ENCODE assay signal across 11 cellular contexts in the genomic region with DNA sequence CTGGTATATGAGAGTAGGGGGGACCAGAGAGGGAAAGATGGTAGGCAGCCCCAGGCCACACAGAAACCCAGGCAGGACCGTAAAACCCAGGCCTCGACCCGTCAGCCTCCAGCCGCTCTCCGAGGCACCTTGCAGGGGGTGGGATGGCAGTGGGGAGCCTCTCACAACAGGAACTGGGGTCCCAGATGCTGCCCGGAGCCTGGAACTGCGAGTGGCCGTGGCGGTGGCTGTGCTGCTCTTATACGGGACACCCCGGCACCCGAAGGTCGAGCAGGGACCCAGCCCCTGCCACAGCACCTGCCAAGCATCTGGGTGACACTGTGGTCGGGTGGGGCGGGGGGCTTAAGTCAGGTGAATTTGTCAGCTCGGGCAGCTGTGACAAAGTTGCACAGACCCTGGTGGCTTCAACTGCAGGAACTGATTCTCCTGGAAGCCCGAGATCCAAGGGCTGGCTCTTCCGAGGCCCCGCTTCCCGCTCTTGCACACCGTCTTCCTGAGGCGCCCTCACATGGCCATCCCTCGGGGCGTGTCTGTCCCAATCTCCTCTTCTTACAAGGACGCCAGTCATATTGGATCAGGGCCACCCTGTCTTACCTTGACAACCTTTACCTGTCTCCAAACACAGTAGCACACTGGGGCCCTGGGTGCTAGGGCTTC. TPM values are rescaled to one million over a fixed set of nuclear protein-coding genes. Genes with fewer than 3 reads are reported as not detected.
DNase-seq lines count a peak whose midpoint lies in the region; ATAC-seq, FAIRE-seq and TF ChIP-seq lines count a peak whose summit lies in the region.
"Had no signal": no experiment of that assay in that cellular context is flagged by ENCODE, and none has a peak within 500 bp of the region (broad histone marks: within the 10 kb centered on the region; RNA-seq: fewer than 3 reads in every experiment).

No MANE protein-coding gene starts in this region.

- H3K4me2 ChIP-seq in mesenchymal stem cell (ENCODE audit: low read length, poor library complexity, severe bottlenecking), result no peak overlapping the region

- peaks cover 4 to 55% (median 22%) of the 10 kb centered on the region in 12 donors for H3K4me1 ChIP-seq in heart left ventricle
- H3K4me1 ChIP-seq in mesenchymal stem cell (ENCODE audit: control insufficient read depth, insufficient read depth, low read depth, low read length), result peaks cover 69% of the 10 kb centered on the region
- H3K4me1 ChIP-seq in upper lobe of right lung, result peaks cover 32% of the 10 kb centered on the region

- peak overlapping the region; percentile 100 for H4K91ac ChIP-seq in mesenchymal stem cell (ENCODE audit: low read length)

- FAIRE-seq in bronchial epithelial cell (lab: Jason Lieb, UNC) (no peak), HTR-8/SVneo (lab: Jason Lieb, UNC) (no peak)

- peak overlapping the region; percentile 87 to 100 for H2BK12ac ChIP-seq in mesenchymal stem cell (ENCODE audit: low read length in 2 of 2)

- H2BK5ac ChIP-seq in mesenchymal stem cell (ENCODE audit: low read depth, low read length, poor library complexity, severe bottlenecking), result no peak overlapping the region

- peak overlapping the region; percentile 99 for H2BK15ac ChIP-seq in mesenchymal stem cell (ENCODE audit: low read depth, poor library complexity, severe bottlenecking)

- H3K27ac ChIP-seq in heart left ventricle (peak overlapping the region; percentile 40 to 90 (median 76)), mesenchymal stem cell (ENCODE audit: low read length, poor library complexity, severe bottlenecking) (no peak overlapping the region), upper lobe of right lung (peak overlapping the region; percentile 42)
- H3K27ac ChIP-seq: SK-N-MC had no signal

- no peaks in the 10 kb centered on the region for H3K27me3 ChIP-seq in heart left ventricle
- peaks cover 2% of the 10 kb centered on the region for H3K27me3 ChIP-seq in bronchial epithelial cell (ENCODE audit: control insufficient read depth, insufficient read depth, low read length)
- peaks cover 0 to 9% of the 10 kb centered on the region in 2 experiments for H3K27me3 ChIP-seq in mesenchymal stem cell (ENCODE audit: control insufficient read depth in 1 of 2, insufficient read depth in 1 of 2, low read length in 2 of 2)
- no peaks in the 10 kb centered on the region for H3K27me3 ChIP-seq in upper lobe of right lung

- H3K36me3 ChIP-seq in heart left ventricle, result no peaks in the 10 kb centered on the region
- H3K36me3 ChIP-seq in bronchial epithelial cell (ENCODE audit: control insufficient read depth, insufficient read depth, low read length), result no peaks in the 10 kb centered on the region
- H3K36me3 ChIP-seq in mesenchymal stem cell (ENCODE audit: control insufficient read depth in 1 of 2, insufficient read depth in 2 of 2, low read depth in 1 of 2, low read length in 2 of 2), result no peaks in the 10 kb centered on the region
- H3K36me3 ChIP-seq in upper lobe of right lung, result no peaks in the 10 kb centered on the region

- DNase-seq in heart left ventricle (no peak), left cardiac atrium (no peak), bronchial epithelial cell (ENCODE audit: low read depth) (peak; percentile 28), mesenchymal stem cell (no peak), upper lobe of right lung (peak; percentile 68), AG08396 (ENCODE audit: low spot score) (no peak), HTR-8/SVneo (ENCODE audit: insufficient read length, low spot score) (no peak), NOMO-1 treated with dmso at 0.1 percent for 144 hours (lab: John Stamatoyannopoulos, UW; ENCODE audit: unreplicated experiment) (no peak)
- DNase-seq: activated effector memory CD4-positive, alpha-beta T cell treated with Interleukin-2 at 50 U/mL for 16 hours had no signal

- TF ChIP-seq POLR2A in heart left ventricle (IDR thresholded peaks at IDR 0.05), result no peak

- peak overlapping the region; percentile 99 to 100 for H3K18ac ChIP-seq in mesenchymal stem cell (ENCODE audit: low read depth in 1 of 2, low read length in 2 of 2)

- H3K9ac ChIP-seq in mesenchymal stem cell (ENCODE audit: low read length), result no peak overlapping the region

- peak overlapping the region; percentile 100 for H2BK120ac ChIP-seq in mesenchymal stem cell (ENCODE audit: low read depth, low read length)

- no peaks in the 10 kb centered on the region for H3K79me1 ChIP-seq in mesenchymal stem cell (replicated peaks; ENCODE audit: low read length, poor library complexity, severe bottlenecking)

- peak in 2 of 4 donors; percentile 13 to 52 for ATAC-seq in heart left ventricle
- no peak for ATAC-seq in left cardiac atrium
- no peak for ATAC-seq in upper lobe of right lung

- TF ChIP-seq CTCF in heart left ventricle (IDR thresholded peaks at IDR 0.05) (peak in 5 of 12 donors; percentile 24 to 43 (median 37)), bronchial epithelial cell (IDR thresholded peaks at IDR 0.05; ENCODE audit: insufficient read depth, low read length, severe bottlenecking) (peak; percentile 35), upper lobe of right lung (IDR thresholded peaks at IDR 0.05) (no peak)

- H4K8ac ChIP-seq in mesenchymal stem cell (ENCODE audit: low read length), result peak overlapping the region; percentile 99

- H3K4me3 ChIP-seq in heart left ventricle (peak overlapping the region in 1 of 12 donors; percentile 23), bronchial epithelial cell (ENCODE audit: low read depth, low read length) (no peak overlapping the region), mesenchymal stem cell (ENCODE audit: insufficient read depth in 1 of 2, low read depth in 1 of 2, low read length in 2 of 2) (no peak overlapping the region), upper lobe of right lung (no peak overlapping the region)
- H3K4me3 ChIP-seq: SK-N-MC had no signal

- H2AK5ac ChIP-seq in mesenchymal stem cell (ENCODE audit: low read length, severe bottlenecking), result peak overlapping the region; percentile 57

- WGBS in heart left ventricle, 4 donors, result 69 to 83% (median 75%) methylated on average over 18 to 25 of the region's 25 CpGs
- 76% methylated on average over 25 of the region's 25 CpGs for WGBS in mesenchymal stem cell

- no peaks in the 10 kb centered on the region for H3K9me3 ChIP-seq in heart left ventricle
- no peaks in the 10 kb centered on the region for H3K9me3 ChIP-seq in mesenchymal stem cell (ENCODE audit: control insufficient read depth, low read length)
- H3K9me3 ChIP-seq in upper lobe of right lung, result no peaks in the 10 kb centered on the region

- H2AFZ ChIP-seq in mesenchymal stem cell (ENCODE audit: low read depth, low read length), result no peak overlapping the region

- intact Hi-C loops in heart left ventricle (cut with DNase I), result no loop called here
- intact Hi-C loops in left cardiac atrium (cut with DNase I), result loop anchor here in 1 of 2 donors (10.0 kb wide), 1 partner anchor 70 kb away; the partner anchor contains the start of gene NOTCH1
- intact Hi-C loops in upper lobe of right lung (cut with DNase I), result no loop called here

- H3K14ac ChIP-seq in mesenchymal stem cell (ENCODE audit: low read length in 2 of 2), result peak overlapping the region; percentile 63 to 89

- peak overlapping the region; percentile 99 for H3K4ac ChIP-seq in mesenchymal stem cell (ENCODE audit: low read depth in 1 of 2, low read length in 2 of 2)

- peak overlapping the region; percentile 14 to 74 for H3K23ac ChIP-seq in mesenchymal stem cell (ENCODE audit: low read length in 2 of 2)

RNA-seq across cellular contexts. Expression of gene EGFL7, which starts 47.6 kb away (rescaled TPM):
- total RNA-seq in heart left ventricle (100 to 1,000 TPM in 2 of 9 donors, 10 to 100 TPM in 7; 56.4 to 142 (median 94.0) TPM), left cardiac atrium (100 to 1,000 TPM in 1 of 2 donors, 10 to 100 TPM in 1; 86.6 to 138 TPM), bronchial epithelial cell (11.8 and 18.1 TPM in 2 replicates), upper lobe of right lung (302 TPM)
- polyA plus RNA-seq in heart left ventricle, result 100 to 1,000 TPM; 103 to 137 TPM
- 29.0 TPM for polyA plus RNA-seq in mesenchymal stem cell (2013, experiment 1 of 2)
- polyA plus RNA-seq in mesenchymal stem cell (2013, experiment 2 of 2), result 30.0 TPM
- polyA plus RNA-seq: IgD-negative memory B cell had no signal

Comparison
In these comparisons a context has a peak if more than half of its experiments do, and no peak if none do; other contexts are left out.
1. DNase-seq: peak in bronchial epithelial cell (single experiment) and upper lobe of right lung (single experiment); none in heart left ventricle (0 of 5), left cardiac atrium (single experiment), mesenchymal stem cell (single experiment), AG08396 (single experiment), HTR-8/SVneo (single experiment) and NOMO-1 treated with dmso at 0.1 percent for 144 hours (single experiment).